ENCODE assay signal across 9 cellular contexts in the genomic region with DNA sequence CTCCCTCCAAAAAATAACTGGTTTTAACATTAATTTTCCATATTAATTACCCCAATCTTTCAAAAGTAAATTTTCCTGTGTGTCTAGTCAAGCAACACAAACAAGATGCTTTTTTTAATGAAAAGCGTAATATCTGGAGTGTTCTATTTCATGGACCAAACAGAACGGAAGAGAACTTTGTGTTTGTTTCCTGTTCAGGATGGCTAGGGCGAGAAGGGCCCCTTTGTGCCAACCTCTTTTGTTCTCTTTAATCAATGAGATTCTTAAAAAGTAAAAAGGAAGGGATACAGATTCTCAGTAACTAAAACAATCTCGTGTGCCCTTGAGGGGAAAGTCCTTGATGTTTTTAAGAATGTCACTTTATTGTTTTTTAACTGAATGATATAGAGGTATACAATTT. TPM values are rescaled to one million over a fixed set of nuclear protein-coding genes. Genes with fewer than 3 reads are reported as not detected.
DNase-seq lines count a peak whose midpoint lies in the region; ATAC-seq, FAIRE-seq and TF ChIP-seq lines count a peak whose summit lies in the region.
"Had no signal": no experiment of that assay in that cellular context is flagged by ENCODE, and none has a peak within 500 bp of the region (broad histone marks: within the 10 kb centered on the region; RNA-seq: fewer than 3 reads in every experiment).

No MANE protein-coding gene starts in this region.

- H3K9me3 Mint-ChIP-seq in activated T-cell treated with anti-CD3 and anti-CD28 coated beads, Interleukin-2, amount 50 U/mL, for 24 hours = no peaks in the 10 kb centered on the region
- H3K9me3 Mint-ChIP-seq in activated CD4-positive, alpha-beta memory T cell treated with anti-CD3 and anti-CD28 coated beads, Interleukin-2, amount 10 ng/mL, durations not matched to agents 7 days and 5 days = no peaks in the 10 kb centered on the region

- H2AFZ ChIP-seq in keratinocyte (ENCODE audit: control insufficient read depth, low read length) = no peak overlapping the region

- H3K27ac Mint-ChIP-seq in activated T-cell treated with anti-CD3 and anti-CD28 coated beads, Interleukin-2, amount 50 U/mL, for 24 hours = peak overlapping the region; percentile 94
- peak overlapping the region; percentile 93 for H3K27ac Mint-ChIP-seq in activated CD4-positive, alpha-beta memory T cell treated with anti-CD3 and anti-CD28 coated beads, Interleukin-2, amount 10 ng/mL, durations not matched to agents 7 days and 5 days

- H3K36me3 Mint-ChIP-seq in activated T-cell treated with anti-CD3 and anti-CD28 coated beads, Interleukin-2, amount 50 U/mL, for 24 hours (ENCODE audit: low read depth) = peaks cover 91% of the 10 kb centered on the region
- H3K36me3 Mint-ChIP-seq in activated CD4-positive, alpha-beta memory T cell treated with anti-CD3 and anti-CD28 coated beads, Interleukin-2, amount 10 ng/mL, durations not matched to agents 7 days and 5 days (ENCODE audit: low read depth) = peaks cover 89% of the 10 kb centered on the region

- peaks cover 6% of the 10 kb centered on the region for H3K79me2 ChIP-seq in keratinocyte (ENCODE audit: control insufficient read depth, insufficient read depth, low read length)

- H3K9ac ChIP-seq in keratinocyte (ENCODE audit: control insufficient read depth, extremely low read depth, insufficient read depth, low read length) = no peak overlapping the region

- H3K4me3 ChIP-seq in keratinocyte (ENCODE audit: control insufficient read depth in 2 of 3, extremely low read depth in 1 of 3, insufficient read depth in 2 of 3, low read depth in 1 of 3, low read length in 3 of 3) (no peak overlapping the region), thoracic aorta (peak overlapping the region; percentile 52)

- H3K27me3 ChIP-seq in keratinocyte (ENCODE audit: control insufficient read depth, extremely low read depth, insufficient read depth, low read length) (no peaks in the 10 kb centered on the region), thoracic aorta (replicated peaks; ENCODE audit: insufficient read depth) (no peaks in the 10 kb centered on the region)

- no peaks in the 10 kb centered on the region for H3K27me3 Mint-ChIP-seq in activated T-cell treated with anti-CD3 and anti-CD28 coated beads, Interleukin-2, amount 50 U/mL, for 24 hours
- H3K27me3 Mint-ChIP-seq in activated CD4-positive, alpha-beta memory T cell treated with anti-CD3 and anti-CD28 coated beads, Interleukin-2, amount 10 ng/mL, durations not matched to agents 7 days and 5 days = no peaks in the 10 kb centered on the region

- CTCF ChIA-PET in activated CD4-positive, alpha-beta memory T cell treated with anti-CD3 and anti-CD28 coated beads, Interleukin-2, amount 10 ng/mL, durations not matched to agents 7 days and 5 days (lab: Charles Lee) = interaction anchor here (1.5 to 2.0 kb wide), 3 partner anchors 18 to 257 kb away, joined by 3 to 6 read pairs (median 4); a partner anchor contains a TSS

- no peak for DNase-seq in activated T-cell treated with anti-CD3 and anti-CD28 coated beads, Interleukin-2, amount 50 U/mL, for 24 hours
- DNase-seq in activated T-cell treated with anti-CD3 and anti-CD28 coated beads for 4 hours (no peak), keratinocyte (ENCODE audit: low read depth, low spot score) (no peak), thoracic aorta (ENCODE audit: low spot score) (no peak), NCI-H1105 treated with DMSO at 0.1 percent for 48 hours (lab: John Stamatoyannopoulos, UW) (no peak), GM13976 (ENCODE audit: low spot score) (no peak)
- DNase-seq in activated CD4-positive, alpha-beta memory T cell treated with anti-CD3 and anti-CD28 coated beads, Interleukin-2, amount 10 ng/mL, durations not matched to agents 7 days and 5 days = no peak
- DNase-seq: NCI-H1436 had no signal

- peak overlapping the region; percentile 67 for H3K4me3 Mint-ChIP-seq in activated T-cell treated with anti-CD3 and anti-CD28 coated beads, Interleukin-2, amount 50 U/mL, for 24 hours
- peak overlapping the region; percentile 73 for H3K4me3 Mint-ChIP-seq in activated CD4-positive, alpha-beta memory T cell treated with anti-CD3 and anti-CD28 coated beads, Interleukin-2, amount 10 ng/mL, durations not matched to agents 7 days and 5 days

- TF ChIP-seq CTCF in keratinocyte (optimal IDR thresholded peaks at IDR 0.05 in 1 of 3, IDR thresholded peaks at IDR 0.05 in 1 of 3, conservative IDR thresholded peaks at IDR 0.05 in 1 of 3; ENCODE audit: extremely low read depth in 1 of 3, insufficient read depth in 2 of 3, low read length in 3 of 3) = no peak
- no peak for TF ChIP-seq CTCF in thoracic aorta (IDR thresholded peaks at IDR 0.05)
- no peak for TF ChIP-seq CTCF in GM13976 (IDR thresholded peaks at IDR 0.05; ENCODE audit: borderline replicate concordance, control extremely low read depth, extremely low read depth, insufficient read depth, missing control alignments)

- H4K20me1 ChIP-seq in keratinocyte (ENCODE audit: control insufficient read depth, extremely low read depth, insufficient read depth, low read length) = peaks cover 3% of the 10 kb centered on the region

- H3K9me3 ChIP-seq in keratinocyte (ENCODE audit: control insufficient read depth, low read depth, low read length) = no peaks in the 10 kb centered on the region
- no peaks in the 10 kb centered on the region for H3K9me3 ChIP-seq in thoracic aorta

- POLR2A ChIA-PET in activated CD4-positive, alpha-beta memory T cell treated with anti-CD3 and anti-CD28 coated beads, Interleukin-2, amount 10 ng/mL, durations not matched to agents 7 days and 5 days (lab: Charles Lee) = interaction anchor here (0.6 to 2.2 kb wide), 8 partner anchors 9 to 124 kb away, joined by 3 to 8 read pairs (median 6); a partner anchor contains a TSS

- H3K4me1 ChIP-seq in keratinocyte (ENCODE audit: control insufficient read depth, extremely low read depth, insufficient read depth, low read length) (peaks cover 16% of the 10 kb centered on the region), thoracic aorta (ENCODE audit: control insufficient read depth in 1 of 2, low read depth in 2 of 2) (peaks cover 29 to 65% of the 10 kb centered on the region in 2 donors)

- H3K36me3 ChIP-seq in keratinocyte (ENCODE audit: control insufficient read depth in 2 of 2, extremely low read depth in 1 of 2, insufficient read depth in 2 of 2, low read length in 2 of 2) (peaks cover 35 to 52% of the 10 kb centered on the region in 2 experiments), thoracic aorta (peaks cover 55% of the 10 kb centered on the region)

- H3K9me1 ChIP-seq in keratinocyte (ENCODE audit: control insufficient read depth, extremely low read depth, insufficient read depth, low read length) = no peaks in the 10 kb centered on the region

- H3K4me2 ChIP-seq in keratinocyte (ENCODE audit: control insufficient read depth, extremely low read depth, insufficient read depth, low read depth, low read length) = peak overlapping the region; percentile 11

- H3K27ac ChIP-seq in keratinocyte (ENCODE audit: control insufficient read depth, insufficient read depth, low read length) = no peak overlapping the region
- H3K27ac ChIP-seq in thoracic aorta = peak overlapping the region; percentile 84 to 92

- dilution Hi-C loops in keratinocyte (cut with MboI; ENCODE audit: extremely low pct_ligation_motif_present, low sequenced_read_pairs) = no loop called here

- in situ Hi-C loops in GM13976 (cut with MboI; ENCODE audit: low sequenced_read_pairs, unreplicated experiment) = no loop called here

- ATAC-seq in thoracic aorta (ENCODE audit: insufficient number of reproducible peaks, low FRiP score, low read depth) = no peak
- no peak for ATAC-seq in GM18858 (IDR thresholded peaks at IDR 0.05; ENCODE audit: unreplicated experiment)

- H3K4me1 Mint-ChIP-seq in activated T-cell treated with anti-CD3 and anti-CD28 coated beads, Interleukin-2, amount 50 U/mL, for 24 hours (ENCODE audit: low read depth) = peaks cover 72% of the 10 kb centered on the region
- H3K4me1 Mint-ChIP-seq in activated CD4-positive, alpha-beta memory T cell treated with anti-CD3 and anti-CD28 coated beads, Interleukin-2, amount 10 ng/mL, durations not matched to agents 7 days and 5 days = peaks cover 69% of the 10 kb centered on the region

- FAIRE-seq in keratinocyte (lab: Jason Lieb, UNC) = no peak

RNA-seq across cellular contexts. Expression of a gene that starts 55.7 kb away (rescaled TPM):
- total RNA-seq in activated CD4-positive, alpha-beta memory T cell treated with anti-CD3 and anti-CD28 coated beads, Interleukin-2, amount 10 ng/mL, durations not matched to agents 7 days and 5 days = 100 to 1,000 TPM; 790 to 809 TPM
- 521 to 1,373 TPM (median 560 TPM) in 3 replicates for polyA plus RNA-seq in keratinocyte
- polyA plus RNA-seq in keratinocyte (2011; ENCODE audit: low read depth) = 345 TPM
- polyA plus RNA-seq in keratinocyte (2011; cell fraction: cytosol; rRNA removed) = 1,324 and 1,529 TPM in 2 replicates
- 473 and 571 TPM in 2 replicates for polyA plus RNA-seq in keratinocyte (2011; cell fraction: nucleus; rRNA removed)
- polyA plus RNA-seq in keratinocyte (2012; ENCODE audit: low replicate concordance) = 763 and 836 TPM in 2 replicates
- polyA minus RNA-seq in keratinocyte = 1,008 to 2,459 TPM (median 1,365 TPM) in 3 replicates
- polyA minus RNA-seq in keratinocyte (2011; cell fraction: cytosol; rRNA and poly(A)+ RNA removed) = 759 TPM
- polyA minus RNA-seq in keratinocyte (2011; cell fraction: nucleus; rRNA and poly(A)+ RNA removed) = 166 and 235 TPM in 2 replicates
- total RNA-seq in thoracic aorta = 100 to 1,000 TPM; 742 to 943 TPM

RNA-seq across cellular contexts. Expression of a gene that starts 57.5 kb away (rescaled TPM):
- total RNA-seq in activated CD4-positive, alpha-beta memory T cell treated with anti-CD3 and anti-CD28 coated beads, Interleukin-2, amount 10 ng/mL, durations not matched to agents 7 days and 5 days = 1 to 10 TPM in 1 of 2 experiments, under 1 TPM in 1; 0.65 to 1.0 TPM
- polyA plus RNA-seq in keratinocyte = 0.25 to 0.37 TPM (median 0.31 TPM) in 3 replicates
- 0.89 TPM for polyA plus RNA-seq in keratinocyte (2011; ENCODE audit: low read depth)
- polyA plus RNA-seq in keratinocyte (2011; cell fraction: cytosol; rRNA removed) = 0.25 and 0.27 TPM in 2 replicates
- 0.24 and 0.32 TPM in 2 replicates for polyA plus RNA-seq in keratinocyte (2011; cell fraction: nucleus; rRNA removed)
- polyA plus RNA-seq in keratinocyte (2012; ENCODE audit: low replicate concordance) = 0.16 TPM in 1 of 2 replicates, not detected in the other
- polyA minus RNA-seq in keratinocyte = 0.13 to 0.40 TPM in 2 of 3 replicates, not detected in the other
- polyA minus RNA-seq in keratinocyte (2011; cell fraction: cytosol; rRNA and poly(A)+ RNA removed) = not detected
- polyA minus RNA-seq in keratinocyte (2011; cell fraction: nucleus; rRNA and poly(A)+ RNA removed) = 0.32 and 0.62 TPM in 2 replicates
- total RNA-seq in thoracic aorta = under 1 TPM; 0.21 to 0.81 TPM
